ENCODE assay signal across 2 cellular contexts in genomic region chr1:203082571-203083462, GRCh38.
A peak's percentile ranks its signal among the peaks of the same experiment; 100 is the strongest.
TF ChIP-seq lines count a peak whose summit lies in the region.

No MANE protein-coding gene starts in this region.

TF ChIP-seq in IMR-90, 13 proteins besides CTCF, POLR2A, EP300 and RAD21:
- TF ChIP-seq RCOR1 (IDR thresholded peaks at IDR 0.05; ENCODE audit: insufficient replicate concordance, low read length) = no peak
- TF ChIP-seq FOS (IDR thresholded peaks at IDR 0.05; ENCODE audit: low read depth, low read length) = no peak
- TF ChIP-seq SMC3 (IDR thresholded peaks at IDR 0.05; ENCODE audit: low read depth, low read length) = no peak
- TF ChIP-seq, protein P1, sequence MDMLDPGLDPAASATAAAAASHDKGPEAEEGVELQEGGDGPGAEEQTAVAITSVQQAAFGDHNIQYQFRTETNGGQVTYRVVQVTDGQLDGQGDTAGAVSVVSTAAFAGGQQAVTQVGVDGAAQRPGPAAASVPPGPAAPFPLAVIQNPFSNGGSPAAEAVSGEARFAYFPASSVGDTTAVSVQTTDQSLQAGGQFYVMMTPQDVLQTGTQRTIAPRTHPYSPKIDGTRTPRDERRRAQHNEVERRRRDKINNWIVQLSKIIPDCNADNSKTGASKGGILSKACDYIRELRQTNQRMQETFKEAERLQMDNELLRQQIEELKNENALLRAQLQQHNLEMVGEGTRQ (IDR thresholded peaks at IDR 0.05; ENCODE audit: low read depth, low read length) = no peak
- no peak for TF ChIP-seq MAFK (IDR thresholded peaks at IDR 0.05; ENCODE audit: low read depth, low read length)
- TF ChIP-seq, protein P2, sequence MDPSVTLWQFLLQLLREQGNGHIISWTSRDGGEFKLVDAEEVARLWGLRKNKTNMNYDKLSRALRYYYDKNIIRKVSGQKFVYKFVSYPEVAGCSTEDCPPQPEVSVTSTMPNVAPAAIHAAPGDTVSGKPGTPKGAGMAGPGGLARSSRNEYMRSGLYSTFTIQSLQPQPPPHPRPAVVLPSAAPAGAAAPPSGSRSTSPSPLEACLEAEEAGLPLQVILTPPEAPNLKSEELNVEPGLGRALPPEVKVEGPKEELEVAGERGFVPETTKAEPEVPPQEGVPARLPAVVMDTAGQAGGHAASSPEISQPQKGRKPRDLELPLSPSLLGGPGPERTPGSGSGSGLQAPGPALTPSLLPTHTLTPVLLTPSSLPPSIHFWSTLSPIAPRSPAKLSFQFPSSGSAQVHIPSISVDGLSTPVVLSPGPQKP (IDR thresholded peaks at IDR 0.05; ENCODE audit: borderline replicate concordance, low read depth, low read length) = no peak
- TF ChIP-seq MXI1 (IDR thresholded peaks at IDR 0.05; ENCODE audit: borderline replicate concordance, low read depth, low read length) = no peak
- TF ChIP-seq CEBPB (IDR thresholded peaks at IDR 0.05; ENCODE audit: low read depth, low read length) = no peak
- no peak for TF ChIP-seq BHLHE40 (IDR thresholded peaks at IDR 0.05; ENCODE audit: low read depth, low read length)
- TF ChIP-seq NFE2L2 (IDR thresholded peaks at IDR 0.05; ENCODE audit: low read depth, low read length) = no peak
- TF ChIP-seq MAZ (IDR thresholded peaks at IDR 0.05; ENCODE audit: borderline replicate concordance, low read depth, low read length) = no peak
- TF ChIP-seq RFX5 (IDR thresholded peaks at IDR 0.05; ENCODE audit: low read depth, low read length) = no peak
- no peak for TF ChIP-seq CHD1 (IDR thresholded peaks at IDR 0.05; ENCODE audit: low read depth, low read length)

TF ChIP-seq in K562, 482 proteins besides CTCF, POLR2A, EP300 and RAD21:
- TF ChIP-seq DIDO1 (tag; IDR thresholded peaks at IDR 0.05; ENCODE audit: low read depth) = no peak
- TF ChIP-seq, protein P3, sequence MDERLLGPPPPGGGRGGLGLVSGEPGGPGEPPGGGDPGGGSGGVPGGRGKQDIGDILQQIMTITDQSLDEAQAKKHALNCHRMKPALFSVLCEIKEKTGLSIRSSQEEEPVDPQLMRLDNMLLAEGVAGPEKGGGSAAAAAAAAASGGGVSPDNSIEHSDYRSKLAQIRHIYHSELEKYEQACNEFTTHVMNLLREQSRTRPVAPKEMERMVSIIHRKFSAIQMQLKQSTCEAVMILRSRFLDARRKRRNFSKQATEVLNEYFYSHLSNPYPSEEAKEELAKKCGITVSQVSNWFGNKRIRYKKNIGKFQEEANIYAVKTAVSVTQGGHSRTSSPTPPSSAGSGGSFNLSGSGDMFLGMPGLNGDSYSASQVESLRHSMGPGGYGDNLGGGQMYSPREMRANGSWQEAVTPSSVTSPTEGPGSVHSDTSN (CRISPR knock-in tag; IDR thresholded peaks at IDR 0.05; ENCODE audit: low read depth) = peak; percentile 28; the same call in 1 of the 2 replicates
- TF ChIP-seq, protein P3 (tag; conservative IDR thresholded peaks at IDR 0.05; ENCODE audit: low read depth) = peak; percentile 23; the same call in 1 of the 2 replicates
- TF ChIP-seq GTF2E2 (tag; IDR thresholded peaks at IDR 0.05) = no peak
- no peak for TF ChIP-seq LARP7 (IDR thresholded peaks at IDR 0.05)
- no peak for TF ChIP-seq CCAR2 (IDR thresholded peaks at IDR 0.05; ENCODE audit: low read depth, low read length)
- no peak for TF ChIP-seq DMBX1 (CRISPR knock-in tag; IDR thresholded peaks at IDR 0.05; ENCODE audit: borderline replicate concordance)
- peak; percentile 91 for TF ChIP-seq PKNOX1 (IDR thresholded peaks at IDR 0.05)
- TF ChIP-seq KDM5B (IDR thresholded peaks at IDR 0.05; ENCODE audit: insufficient replicate concordance, low read depth, low read length) = no peak
- TF ChIP-seq POU5F1 (IDR thresholded peaks at IDR 0.05; ENCODE audit: borderline replicate concordance, low read depth, low read length, partially characterized antibody) = no peak
- TF ChIP-seq, protein P4, sequence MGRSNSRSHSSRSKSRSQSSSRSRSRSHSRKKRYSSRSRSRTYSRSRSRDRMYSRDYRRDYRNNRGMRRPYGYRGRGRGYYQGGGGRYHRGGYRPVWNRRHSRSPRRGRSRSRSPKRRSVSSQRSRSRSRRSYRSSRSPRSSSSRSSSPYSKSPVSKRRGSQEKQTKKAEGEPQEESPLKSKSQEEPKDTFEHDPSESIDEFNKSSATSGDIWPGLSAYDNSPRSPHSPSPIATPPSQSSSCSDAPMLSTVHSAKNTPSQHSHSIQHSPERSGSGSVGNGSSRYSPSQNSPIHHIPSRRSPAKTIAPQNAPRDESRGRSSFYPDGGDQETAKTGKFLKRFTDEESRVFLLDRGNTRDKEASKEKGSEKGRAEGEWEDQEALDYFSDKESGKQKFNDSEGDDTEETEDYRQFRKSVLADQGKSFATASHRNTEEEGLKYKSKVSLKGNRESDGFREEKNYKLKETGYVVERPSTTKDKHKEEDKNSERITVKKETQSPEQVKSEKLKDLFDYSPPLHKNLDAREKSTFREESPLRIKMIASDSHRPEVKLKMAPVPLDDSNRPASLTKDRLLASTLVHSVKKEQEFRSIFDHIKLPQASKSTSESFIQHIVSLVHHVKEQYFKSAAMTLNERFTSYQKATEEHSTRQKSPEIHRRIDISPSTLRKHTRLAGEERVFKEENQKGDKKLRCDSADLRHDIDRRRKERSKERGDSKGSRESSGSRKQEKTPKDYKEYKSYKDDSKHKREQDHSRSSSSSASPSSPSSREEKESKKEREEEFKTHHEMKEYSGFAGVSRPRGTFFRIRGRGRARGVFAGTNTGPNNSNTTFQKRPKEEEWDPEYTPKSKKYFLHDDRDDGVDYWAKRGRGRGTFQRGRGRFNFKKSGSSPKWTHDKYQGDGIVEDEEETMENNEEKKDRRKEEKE (IDR thresholded peaks at IDR 0.05; ENCODE audit: borderline replicate concordance in 1 of 2, control insufficient read depth in 1 of 2, low read depth in 2 of 2, low read length in 1 of 2) = no peak
- TF ChIP-seq, protein P5, sequence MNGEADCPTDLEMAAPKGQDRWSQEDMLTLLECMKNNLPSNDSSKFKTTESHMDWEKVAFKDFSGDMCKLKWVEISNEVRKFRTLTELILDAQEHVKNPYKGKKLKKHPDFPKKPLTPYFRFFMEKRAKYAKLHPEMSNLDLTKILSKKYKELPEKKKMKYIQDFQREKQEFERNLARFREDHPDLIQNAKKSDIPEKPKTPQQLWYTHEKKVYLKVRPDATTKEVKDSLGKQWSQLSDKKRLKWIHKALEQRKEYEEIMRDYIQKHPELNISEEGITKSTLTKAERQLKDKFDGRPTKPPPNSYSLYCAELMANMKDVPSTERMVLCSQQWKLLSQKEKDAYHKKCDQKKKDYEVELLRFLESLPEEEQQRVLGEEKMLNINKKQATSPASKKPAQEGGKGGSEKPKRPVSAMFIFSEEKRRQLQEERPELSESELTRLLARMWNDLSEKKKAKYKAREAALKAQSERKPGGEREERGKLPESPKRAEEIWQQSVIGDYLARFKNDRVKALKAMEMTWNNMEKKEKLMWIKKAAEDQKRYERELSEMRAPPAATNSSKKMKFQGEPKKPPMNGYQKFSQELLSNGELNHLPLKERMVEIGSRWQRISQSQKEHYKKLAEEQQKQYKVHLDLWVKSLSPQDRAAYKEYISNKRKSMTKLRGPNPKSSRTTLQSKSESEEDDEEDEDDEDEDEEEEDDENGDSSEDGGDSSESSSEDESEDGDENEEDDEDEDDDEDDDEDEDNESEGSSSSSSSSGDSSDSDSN (IDR thresholded peaks at IDR 0.05; ENCODE audit: borderline replicate concordance in 1 of 2, low read depth in 2 of 2, low read length in 2 of 2) = no peak
- TF ChIP-seq SREBF2 (CRISPR knock-in tag; IDR thresholded peaks at IDR 0.05) = no peak
- no peak for TF ChIP-seq MYBL2 (IDR thresholded peaks at IDR 0.05; ENCODE audit: low read depth)
- TF ChIP-seq MYBL2 (CRISPR knock-in tag; IDR thresholded peaks at IDR 0.05; ENCODE audit: borderline replicate concordance) = no peak
